Comparison of ENCODE assay signal across 16 cellular contexts in genomic region chr14:36852853-36853634, GRCh38.
DNase-seq lines count a peak whose midpoint lies in the region; ATAC-seq, FAIRE-seq and TF ChIP-seq lines count a peak whose summit lies in the region.
"Had no signal": no experiment of that assay in that cellular context is flagged by ENCODE, and none has a peak within 500 bp of the region (broad histone marks: within the 10 kb centered on the region; RNA-seq: fewer than 3 reads in every experiment).

No MANE protein-coding gene starts in this region.

- ATAC-seq in Right ventricle myocardium inferior, result peak; percentile 72
- ATAC-seq in left lung, result peak; percentile 62
- ATAC-seq: A549 had no signal

- no peaks in the 10 kb centered on the region for H3K27me3 Mint-ChIP-seq in astrocyte (ENCODE audit: low read depth, unreplicated experiment)
- no peaks in the 10 kb centered on the region for H3K27me3 Mint-ChIP-seq in Caco-2 (ENCODE audit: insufficient read depth, unreplicated experiment)

- H3K9ac ChIP-seq in astrocyte (ENCODE audit: low read length), result no peak overlapping the region

- H3K9me3 Mint-ChIP-seq in astrocyte (ENCODE audit: unreplicated experiment) (no peaks in the 10 kb centered on the region), Caco-2 (ENCODE audit: unreplicated experiment) (no peaks in the 10 kb centered on the region)
- H3K9me3 Mint-ChIP-seq: activated naive CD4-positive, alpha-beta T cell treated with anti-CD3 and anti-CD28 coated beads for 36 hours had no signal

- H2AFZ ChIP-seq in astrocyte (ENCODE audit: low read depth, low read length), result no peak overlapping the region

- no TSS peak for BruUV-seq in Caco-2 (replicated peaks; lab: Mats Ljungman, UMichigan)

- H3K27ac ChIP-seq in left ventricle myocardium inferior (replicated peaks) (no peak overlapping the region), astrocyte (ENCODE audit: low read depth, low read length) (no peak overlapping the region), left lung (no peak overlapping the region), tibial nerve (peak overlapping the region in 2 of 4 donors; percentile 36 to 56)
- H3K27ac ChIP-seq: A549, skin epidermis had no signal

- TF ChIP-seq CTCF in left ventricle myocardium inferior (IDR thresholded peaks at IDR 0.05; ENCODE audit: borderline replicate concordance) (no peak), astrocyte (IDR thresholded peaks at IDR 0.05; ENCODE audit: insufficient read depth, low read depth, low read length) (no peak), left lung (IDR thresholded peaks at IDR 0.05) (no peak), tibial nerve (IDR thresholded peaks at IDR 0.05) (no peak), Caco-2 (IDR thresholded peaks at IDR 0.05; ENCODE audit: insufficient read depth in 1 of 2, low read depth in 1 of 2, low read length in 1 of 2, severe bottlenecking in 1 of 2, unreplicated experiment in 1 of 2) (no peak)

- H3K27me3 ChIP-seq in left ventricle myocardium inferior (ENCODE audit: low read depth), result peaks cover 51% of the 10 kb centered on the region
- no peaks in the 10 kb centered on the region for H3K27me3 ChIP-seq in astrocyte (ENCODE audit: insufficient read depth, low read length)
- peaks cover 0 to 13% of the 10 kb centered on the region in 2 donors for H3K27me3 ChIP-seq in left lung
- H3K27me3 ChIP-seq in tibial nerve, result no peaks in the 10 kb centered on the region
- no peaks in the 10 kb centered on the region for H3K27me3 ChIP-seq in Caco-2 (replicated peaks; ENCODE audit: control insufficient read depth, insufficient read depth, low read length)

- no peaks in the 10 kb centered on the region for H3K9me3 ChIP-seq in left ventricle myocardium inferior (replicated peaks)
- no peaks in the 10 kb centered on the region for H3K9me3 ChIP-seq in astrocyte (ENCODE audit: insufficient read depth, low read depth, low read length)
- H3K9me3 ChIP-seq in left lung, result no peaks in the 10 kb centered on the region
- H3K9me3 ChIP-seq in tibial nerve, result no peaks in the 10 kb centered on the region
- H3K9me3 ChIP-seq in Caco-2, result no peaks in the 10 kb centered on the region
- H3K9me3 ChIP-seq: A549 had no signal

- H3K36me3 ChIP-seq in left ventricle myocardium inferior (no peaks in the 10 kb centered on the region), astrocyte (ENCODE audit: insufficient read depth, low read length) (no peaks in the 10 kb centered on the region), left lung (no peaks in the 10 kb centered on the region), tibial nerve (no peaks in the 10 kb centered on the region), Caco-2 (ENCODE audit: control insufficient read depth, insufficient read depth, low read length) (no peaks in the 10 kb centered on the region)

- H3K4me1 Mint-ChIP-seq in astrocyte (ENCODE audit: low read depth, unreplicated experiment) (no peaks in the 10 kb centered on the region), Caco-2 (ENCODE audit: low read depth, unreplicated experiment) (peaks cover 14% of the 10 kb centered on the region)

- H3K36me3 Mint-ChIP-seq in astrocyte (ENCODE audit: low read depth, unreplicated experiment) (no peaks in the 10 kb centered on the region), Caco-2 (ENCODE audit: insufficient read depth, unreplicated experiment) (no peaks in the 10 kb centered on the region)

- CTCF ChIA-PET in Caco-2 (lab: Charles Lee), result interaction anchor here (0.7 kb wide), 1 partner anchor 197 kb away, joined by 3 read pairs; no protein-coding TSS in a partner anchor

- H3K4me1 ChIP-seq in left ventricle myocardium inferior, result no peaks in the 10 kb centered on the region
- no peaks in the 10 kb centered on the region for H3K4me1 ChIP-seq in astrocyte (ENCODE audit: insufficient read depth, low read length)
- no peaks in the 10 kb centered on the region for H3K4me1 ChIP-seq in left lung
- H3K4me1 ChIP-seq in tibial nerve, result peaks cover 0 to 31% (median 0%) of the 10 kb centered on the region in 4 donors
- peaks cover 6% of the 10 kb centered on the region for H3K4me1 ChIP-seq in Caco-2
- H3K4me1 ChIP-seq: A549 had no signal

- no peak for FAIRE-seq in astrocyte (lab: Jason Lieb, UNC)
- FAIRE-seq: A549 had no signal

- intact Hi-C loops in Right ventricle myocardium inferior (cut with DNase I) (no loop called here), left ventricle myocardium inferior (cut with micrococcal nuclease) (no loop called here), left lung (cut with DNase I) (no loop called here), Caco-2 (cut with micrococcal nuclease; ENCODE audit: unreplicated experiment) (no loop called here)

- no peak overlapping the region for H3K4me2 ChIP-seq in astrocyte (ENCODE audit: low read length)
- H3K4me2 ChIP-seq: A549 had no signal

- no peak for TF ChIP-seq POLR2A in tibial nerve (IDR thresholded peaks at IDR 0.05)

- WGBS in tibial nerve, 2 donors, result 40 to 48% methylated on average over 6 of the region's 6 CpGs

- H3K4me3 ChIP-seq in left ventricle myocardium inferior (no peak overlapping the region), astrocyte (ENCODE audit: insufficient read depth, low read depth, low read length) (no peak overlapping the region), left lung (no peak overlapping the region), tibial nerve (no peak overlapping the region), Caco-2 (ENCODE audit: low read depth, low read length) (no peak overlapping the region)
- H3K4me3 ChIP-seq: A549, skin epidermis had no signal

- DNase-seq in Right ventricle myocardium inferior (ENCODE audit: missing footprints), result peak; percentile 65
- DNase-seq in left ventricle myocardium inferior, result no peak
- DNase-seq in astrocyte (ENCODE audit: low read depth), result peak; percentile 30
- no peak for DNase-seq in left lung
- DNase-seq in tibial nerve (ENCODE audit: low spot score in 2 of 2), result peak; percentile 18 to 30
- no peak for DNase-seq in globus pallidus (ENCODE audit: low spot score)
- DNase-seq in central memory CD4-positive, alpha-beta T cell, result no peak
- no peak for DNase-seq in Caco-2
- DNase-seq: activated CD4-positive, alpha-beta T cell treated with anti-CD3 and anti-CD28 coated beads for 1 hour; activated CD8-positive, alpha-beta memory T cell treated with anti-CD3 and anti-CD28 coated beads, Interleukin-2, amount 50 U/mL, for 4 hours; activated naive CD4-positive, alpha-beta T cell treated with anti-CD3 and anti-CD28 coated beads for 36 hours; caudate nucleus; GF-D8; NCI-H1105 treated with DMSO at 0.1 percent for 48 hours had no signal

- H3K4me3 Mint-ChIP-seq in astrocyte (ENCODE audit: unreplicated experiment) (no peak overlapping the region), Caco-2 (ENCODE audit: unreplicated experiment) (no peak overlapping the region)
- H3K4me3 Mint-ChIP-seq: activated naive CD4-positive, alpha-beta T cell treated with anti-CD3 and anti-CD28 coated beads for 36 hours had no signal

- H3K79me2 ChIP-seq in astrocyte (ENCODE audit: insufficient read depth, low read length), result no peaks in the 10 kb centered on the region

- H3K27ac Mint-ChIP-seq in astrocyte (ENCODE audit: unreplicated experiment) (no peak overlapping the region), Caco-2 (ENCODE audit: unreplicated experiment) (no peak overlapping the region)
- H3K27ac Mint-ChIP-seq: activated naive CD4-positive, alpha-beta T cell treated with anti-CD3 and anti-CD28 coated beads for 36 hours had no signal

- peak in 1 of 2 donors; percentile 35 for TF ChIP-seq EP300 in tibial nerve (IDR thresholded peaks at IDR 0.05)

- no peaks in the 10 kb centered on the region for H4K20me1 ChIP-seq in astrocyte (ENCODE audit: insufficient read depth, low read length)

- POLR2A ChIA-PET in Caco-2 (lab: Charles Lee), result no interaction called here

Comparison
In these comparisons a context has a peak if more than half of its experiments do, and no peak if none do; other contexts are left out.
1. DNase-seq: peak in Right ventricle myocardium inferior (single experiment), astrocyte (single experiment) and tibial nerve (2 of 2); none in left ventricle myocardium inferior (single experiment), left lung (0 of 2), globus pallidus (single experiment), central memory CD4-positive, alpha-beta T cell (single experiment) and Caco-2 (0 of 2).